16 cellular contexts compared by ENCODE assay signal in the genomic region with DNA sequence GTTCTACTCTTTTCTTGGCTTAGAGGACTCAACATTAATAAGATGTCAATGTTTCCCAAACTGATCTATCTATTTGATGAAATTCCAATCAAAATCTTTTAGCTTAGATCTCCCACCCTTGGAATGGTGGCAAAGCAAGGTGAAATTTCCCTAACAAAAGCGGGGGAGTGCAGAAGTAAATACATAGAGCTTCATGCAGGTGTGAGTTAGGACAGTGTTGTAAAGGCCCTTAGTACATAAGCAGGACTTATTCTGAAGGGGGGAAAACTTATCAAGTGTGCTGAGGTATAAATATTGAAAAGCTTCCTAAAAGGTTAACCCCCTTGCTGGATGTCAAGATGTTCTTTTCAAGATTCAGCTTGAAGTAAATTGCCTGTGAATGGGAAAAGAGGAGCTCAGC.
A peak's percentile ranks its signal among the peaks of the same experiment; 100 is the strongest.
DNase-seq lines count a peak whose midpoint lies in the region; ATAC-seq and TF ChIP-seq lines count a peak whose summit lies in the region.
"Had no signal": no experiment of that assay in that cellular context is flagged by ENCODE, and none has a peak within 500 bp of the region (broad histone marks: within the 10 kb centered on the region; RNA-seq: fewer than 3 reads in every experiment).

No MANE protein-coding gene starts in this region.

- H3K4me2 ChIP-seq in GM23338 (no peak overlapping the region), H9 (ENCODE audit: insufficient read depth, insufficient read length, low read length) (no peak overlapping the region)

- H3T11ph ChIP-seq in H9 (ENCODE audit: low read length): no peak overlapping the region

- no peak overlapping the region for H3K27ac ChIP-seq in GM23338 (ENCODE audit: low read depth)
- H3K27ac ChIP-seq in WERI-Rb-1: peak overlapping the region; percentile 28
- no peak overlapping the region for H3K27ac ChIP-seq in H9 (ENCODE audit: insufficient read length, low read depth, low read length)
- H3K27ac ChIP-seq: HL-60 had no signal

- H2AFZ ChIP-seq in GM23338 (no peak overlapping the region), H9 (ENCODE audit: low read length) (no peak overlapping the region)

- no peak overlapping the region for H3K4me3 ChIP-seq in GM23338
- no peak overlapping the region for H3K4me3 ChIP-seq in WERI-Rb-1 (ENCODE audit: low read depth, low read length)

- no CpG with 5 or more reads among the region's 1 CpG for WGBS in H9 (ENCODE audit: extremely low coverage, insufficient read length, low lambda C conversion rate)

- DNase-seq in NCI-H146 (lab: John Stamatoyannopoulos, UW) (peak; percentile 21), NCI-H146 treated with DMSO at 0.1 percent for 48 hours (lab: John Stamatoyannopoulos, UW; ENCODE audit: unreplicated experiment) (no peak), GM23338 (ENCODE audit: low spot score) (peak; percentile 43), WERI-Rb-1 (no peak), iPS-NIHi11 (ENCODE audit: low spot score) (peak; percentile 8), H9 (no peak)
- DNase-seq: C1 segment of cervical spinal cord; Calu3; CD4-positive, alpha-beta T cell; GF-D8; GOT3 had no signal

- H3K9me3 ChIP-seq in WERI-Rb-1 (ENCODE audit: severe bottlenecking) (no peaks in the 10 kb centered on the region), H9 (ENCODE audit: control insufficient read depth, low read depth, low read length) (no peaks in the 10 kb centered on the region)

- no peaks in the 10 kb centered on the region for H3K23me2 ChIP-seq in H9 (ENCODE audit: insufficient read length, low read depth, low read length, poor library complexity, severe bottlenecking)

- H4K91ac ChIP-seq in H9 (ENCODE audit: insufficient read length, low read depth, low read length): no peak overlapping the region

- H2BK12ac ChIP-seq in H9 (ENCODE audit: insufficient read length, low read depth, low read length): no peak overlapping the region

- H3K27me3 ChIP-seq in GM23338 (ENCODE audit: insufficient read depth): no peaks in the 10 kb centered on the region
- no peaks in the 10 kb centered on the region for H3K27me3 ChIP-seq in WERI-Rb-1 (ENCODE audit: insufficient read depth, low read depth, severe bottlenecking)
- no peaks in the 10 kb centered on the region for H3K27me3 ChIP-seq in H9 (ENCODE audit: insufficient read depth, low read length)

- H3K23ac ChIP-seq in H9 (ENCODE audit: insufficient read length, low read depth, low read length): no peak overlapping the region

- H3K4ac ChIP-seq in H9 (ENCODE audit: low read depth, low read length): no peak overlapping the region

- H4K5ac ChIP-seq in H9 (ENCODE audit: insufficient read length, low read depth, low read length): no peak overlapping the region

- H2BK15ac ChIP-seq in H9 (ENCODE audit: low read depth, low read length): no peak overlapping the region

- H3K14ac ChIP-seq in H9 (ENCODE audit: insufficient read depth, low read length): no peak overlapping the region

- H3K27ac Mint-ChIP-seq in GM23338 (no peak overlapping the region), H9 (no peak overlapping the region)
- H3K27ac Mint-ChIP-seq: B cell; CD4-positive, alpha-beta T cell had no signal

- H4K20me1 ChIP-seq in GM23338 (replicated peaks; ENCODE audit: insufficient read depth) (no peaks in the 10 kb centered on the region), H9 (ENCODE audit: control insufficient read depth, insufficient read depth, insufficient read length) (no peaks in the 10 kb centered on the region)

- H3K79me2 ChIP-seq in GM23338 (replicated peaks; ENCODE audit: insufficient read depth) (no peaks in the 10 kb centered on the region), H9 (ENCODE audit: insufficient read depth, low read length) (no peaks in the 10 kb centered on the region)

- no peak overlapping the region for H3K18ac ChIP-seq in H9 (ENCODE audit: insufficient read length, low read depth, low read length)

- H3K4me3 Mint-ChIP-seq in GM23338 (no peak overlapping the region), H9 (no peak overlapping the region)
- H3K4me3 Mint-ChIP-seq: B cell; CD4-positive, alpha-beta T cell had no signal

- TF ChIP-seq CTCF in GM23338 (conservative IDR thresholded peaks at IDR 0.05; ENCODE audit: low read depth in 2 of 2) (no peak), WERI-Rb-1 (IDR thresholded peaks at IDR 0.05; ENCODE audit: low read depth, low read length) (no peak), H9 (conservative IDR thresholded peaks at IDR 0.05) (no peak)

- H3K27me3 Mint-ChIP-seq in GM23338 (ENCODE audit: insufficient read depth, low read depth, poor library complexity) (no peaks in the 10 kb centered on the region), H9 (ENCODE audit: low read depth) (peaks cover 1% of the 10 kb centered on the region; the same call in 1 of the 2 replicates)
- H3K27me3 Mint-ChIP-seq: B cell; CD4-positive, alpha-beta T cell had no signal

- H3K36me3 Mint-ChIP-seq in GM23338 (ENCODE audit: low read depth) (no peaks in the 10 kb centered on the region), H9 (ENCODE audit: insufficient read depth in 1 of 3, low read depth in 3 of 3) (no peaks in the 10 kb centered on the region)

- H3K36me3 ChIP-seq in GM23338 (ENCODE audit: insufficient read depth): no peaks in the 10 kb centered on the region
- H3K36me3 ChIP-seq in WERI-Rb-1: no peaks in the 10 kb centered on the region

- no peak overlapping the region for H2BK20ac ChIP-seq in H9 (ENCODE audit: low read depth, low read length, poor library complexity, severe bottlenecking)

- H3K56ac ChIP-seq in H9 (ENCODE audit: insufficient read length, low read depth, low read length): no peak overlapping the region

- 0 out of 2 replicates have a peak, but pooled peaks cover 11% of the 10 kb centered on the region for H3K4me1 ChIP-seq in GM23338 (ENCODE audit: insufficient read depth)
- H3K4me1 ChIP-seq in H9 (ENCODE audit: insufficient read depth, low read length): peaks cover 3% of the 10 kb centered on the region; the same call in 1 of the 2 replicates

- H3K79me1 ChIP-seq in H9 (ENCODE audit: insufficient read depth, low read depth, low read length, poor library complexity, severe bottlenecking): no peaks in the 10 kb centered on the region

- H3K9me2 ChIP-seq in GM23338 (ENCODE audit: insufficient read depth): no peaks in the 10 kb centered on the region

- ATAC-seq in GM23338: peak; percentile 62; the same call in 2 of the 3 replicates
- ATAC-seq in HG02678 (IDR thresholded peaks at IDR 0.05; ENCODE audit: unreplicated experiment): no peak
- ATAC-seq in GM18861 (IDR thresholded peaks at IDR 0.05; ENCODE audit: unreplicated experiment): no peak
- ATAC-seq: HCT116 had no signal

- H2BK120ac ChIP-seq in H9 (ENCODE audit: low read depth, low read length, poor library complexity, severe bottlenecking): no peak overlapping the region

- no peak overlapping the region for H4K8ac ChIP-seq in H9 (replicated peaks; ENCODE audit: insufficient read length, low read depth, low read length)

- H3K9ac ChIP-seq in H9 (ENCODE audit: extremely low read depth, insufficient read length, low read length): no peak overlapping the region

- H3F3A ChIP-seq in GM23338 (replicated peaks; ENCODE audit: low read depth): no peaks in the 10 kb centered on the region

- peaks cover 11% of the 10 kb centered on the region; the same call in 2 of the 3 replicates for H3K4me1 Mint-ChIP-seq in GM23338
- H3K4me1 Mint-ChIP-seq in H9: peaks cover 8 to 9% of the 10 kb centered on the region in 2 experiments
- H3K4me1 Mint-ChIP-seq: B cell had no signal

- H3K9me3 Mint-ChIP-seq in GM23338: no peaks in the 10 kb centered on the region
- no peaks in the 10 kb centered on the region for H3K9me3 Mint-ChIP-seq in H9
- H3K9me3 Mint-ChIP-seq: CD4-positive, alpha-beta T cell had no signal

- no peak overlapping the region for H2BK5ac ChIP-seq in H9 (ENCODE audit: insufficient read length, low read length)

- no peak overlapping the region for H2AK5ac ChIP-seq in H9 (ENCODE audit: insufficient read length, low read length)

TF ChIP-seq in GM23338, 12 proteins besides CTCF, POLR2A, EP300 and RAD21 (continues in another document):
- TF ChIP-seq CREB1 (CRISPR knock-in tag; IDR thresholded peaks at IDR 0.05; ENCODE audit: low read depth) (no peak), EZH2 (IDR thresholded peaks at IDR 0.05; ENCODE audit: low read depth, unreplicated experiment) (no peak), JUNB (IDR thresholded peaks at IDR 0.05; ENCODE audit: unreplicated experiment) (no peak), ZNF114 (CRISPR knock-in tag; IDR thresholded peaks at IDR 0.05) (no peak)
- TF ChIP-seq, protein P1, sequence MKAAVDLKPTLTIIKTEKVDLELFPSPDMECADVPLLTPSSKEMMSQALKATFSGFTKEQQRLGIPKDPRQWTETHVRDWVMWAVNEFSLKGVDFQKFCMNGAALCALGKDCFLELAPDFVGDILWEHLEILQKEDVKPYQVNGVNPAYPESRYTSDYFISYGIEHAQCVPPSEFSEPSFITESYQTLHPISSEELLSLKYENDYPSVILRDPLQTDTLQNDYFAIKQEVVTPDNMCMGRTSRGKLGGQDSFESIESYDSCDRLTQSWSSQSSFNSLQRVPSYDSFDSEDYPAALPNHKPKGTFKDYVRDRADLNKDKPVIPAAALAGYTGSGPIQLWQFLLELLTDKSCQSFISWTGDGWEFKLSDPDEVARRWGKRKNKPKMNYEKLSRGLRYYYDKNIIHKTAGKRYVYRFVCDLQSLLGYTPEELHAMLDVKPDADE (IDR thresholded peaks at IDR 0.05): no peak

Comparison
In these comparisons a context has a peak if more than half of its experiments do, and no peak if none do; other contexts are left out.
1. DNase-seq: peak in NCI-H146 (single experiment), GM23338 (single experiment) and iPS-NIHi11 (single experiment); none in NCI-H146 treated with DMSO at 0.1 percent for 48 hours (single experiment), WERI-Rb-1 (single experiment) and H9 (single experiment).